Comparison of ENCODE assay signal across 31 cellular contexts in the genomic region with DNA sequence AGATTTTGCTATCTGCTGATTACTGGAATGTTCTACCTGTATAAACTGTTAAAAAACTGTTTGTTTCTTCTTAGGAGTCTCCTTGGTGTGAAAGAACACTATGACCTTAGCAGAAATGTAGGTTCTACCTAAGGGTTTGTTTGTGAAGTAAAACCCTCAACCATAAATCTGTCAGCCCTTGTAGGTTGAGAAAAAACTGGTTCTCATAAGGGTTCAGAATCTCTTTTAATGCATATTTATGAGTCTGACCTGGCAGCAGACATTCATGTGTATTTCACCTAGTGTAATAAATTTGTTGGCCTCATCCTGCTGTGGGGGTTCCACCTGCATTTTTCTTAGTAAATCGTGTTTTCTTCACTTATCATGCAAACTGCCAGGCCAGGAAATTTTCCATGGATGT.
"Had no signal": no experiment of that assay in that cellular context is flagged by ENCODE, and none has a peak within 500 bp of the region (broad histone marks: within the 10 kb centered on the region; RNA-seq: fewer than 3 reads in every experiment).

No MANE protein-coding gene starts in this region.

- DNase-seq: activated CD4-positive, alpha-beta memory T cell treated with anti-CD3 and anti-CD28 coated beads for 36 hours; activated CD4-positive, alpha-beta T cell treated with anti-CD3 and anti-CD28 coated beads for 36 hours; activated CD4-positive, alpha-beta T cell treated with anti-CD3 and anti-CD28 coated beads, Interleukin-2, amount 10 ng/mL, durations not matched to agents 24 days and 14 days; activated CD4-positive, CD25-positive, alpha-beta regulatory T cell; activated CD4-positive, CD25-positive, alpha-beta regulatory T cell treated with anti-CD3 and anti-CD28 coated beads, Interleukin-2, amount 50 U/mL, for 72 hours; activated CD8-positive, alpha-beta memory T cell treated with anti-CD3 and anti-CD28 coated beads, Interleukin-2, amount 10 ng/mL, durations not matched to agents 7 days and 5 days; activated CD8-positive, alpha-beta memory T cell treated with anti-CD3 and anti-CD28 coated beads, Interleukin-2, amount 50 U/mL, for 4 hours; activated CD8-positive, alpha-beta T cell treated with anti-CD3 and anti-CD28 coated beads, Interleukin-2, amount 10 ng/mL, durations not matched to agents 7 days and 5 days; activated gamma-delta T cell; activated naive CD4-positive, alpha-beta T cell; activated naive CD4-positive, alpha-beta T cell treated with anti-CD3 and anti-CD28 coated beads, Interleukin-2, amount 10 ng/mL, durations not matched to agents 7 days and 5 days; activated naive CD8-positive, alpha-beta T cell treated with anti-CD3 and anti-CD28 coated beads, Interleukin-2, amount 10 ng/mL, durations not matched to agents 7 days and 5 days; activated T-cell treated with anti-CD3 and anti-CD28 coated beads, Interleukin-2, amount 50 U/mL, for 24 hours; activated T-cell treated with anti-CD3 and anti-CD28 coated beads, Interleukin-2, amount 50 U/mL, for 72 hours; amniotic stem cell; anterior cingulate cortex; brain microvascular endothelial cell; dorsolateral prefrontal cortex; effector memory CD8-positive, alpha-beta T cell; esophagus squamous epithelium; foreskin melanocyte; SW 1271; T-cell; T-helper 9 cell had no signal

- H3K4me1 Mint-ChIP-seq: activated CD4-positive, alpha-beta T cell treated with anti-CD3 and anti-CD28 coated beads for 36 hours; activated CD4-positive, alpha-beta T cell treated with anti-CD3 and anti-CD28 coated beads, Interleukin-2, amount 10 ng/mL, durations not matched to agents 24 days and 14 days; activated CD8-positive, alpha-beta memory T cell treated with anti-CD3 and anti-CD28 coated beads, Interleukin-2, amount 10 ng/mL, durations not matched to agents 7 days and 5 days; activated naive CD4-positive, alpha-beta T cell treated with anti-CD3 and anti-CD28 coated beads, Interleukin-2, amount 10 ng/mL, durations not matched to agents 7 days and 5 days; activated naive CD8-positive, alpha-beta T cell treated with anti-CD3 and anti-CD28 coated beads, Interleukin-2, amount 10 ng/mL, durations not matched to agents 7 days and 5 days; central memory CD8-positive, alpha-beta T cell; T-cell had no signal

- H3K27ac ChIP-seq: brain microvascular endothelial cell, coronary artery, dorsolateral prefrontal cortex, epithelial cell of prostate, esophagus squamous epithelium, gastroesophageal sphincter had no signal

- H3K4me3 ChIP-seq: coronary artery, dorsolateral prefrontal cortex, esophagus squamous epithelium, gastroesophageal sphincter had no signal

- H3K27me3 ChIP-seq: brain microvascular endothelial cell, esophagus squamous epithelium, gastroesophageal sphincter had no signal

- H3K36me3 Mint-ChIP-seq: activated CD4-positive, alpha-beta memory T cell treated with anti-CD3 and anti-CD28 coated beads for 36 hours; activated CD8-positive, alpha-beta memory T cell treated with anti-CD3 and anti-CD28 coated beads, Interleukin-2, amount 10 ng/mL, durations not matched to agents 7 days and 5 days; activated naive CD4-positive, alpha-beta T cell treated with anti-CD3 and anti-CD28 coated beads, Interleukin-2, amount 10 ng/mL, durations not matched to agents 7 days and 5 days; activated naive CD4-positive, alpha-beta T cell treated with anti-CD3 and anti-CD28 coated beads, Interleukin-2, amount 50 U/mL, for 72 hours; activated naive CD8-positive, alpha-beta T cell treated with anti-CD3 and anti-CD28 coated beads, Interleukin-2, amount 10 ng/mL, durations not matched to agents 7 days and 5 days; T-cell had no signal

- ATAC-seq: activated CD4-positive, alpha-beta T cell treated with anti-CD3 and anti-CD28 coated beads for 36 hours; activated CD8-positive, alpha-beta memory T cell treated with anti-CD3 and anti-CD28 coated beads, Interleukin-2, amount 10 ng/mL, durations not matched to agents 7 days and 5 days; activated CD8-positive, alpha-beta T cell treated with anti-CD3 and anti-CD28 coated beads, Interleukin-2, amount 10 ng/mL, durations not matched to agents 7 days and 5 days; activated naive CD4-positive, alpha-beta T cell treated with anti-CD3 and anti-CD28 coated beads, Interleukin-2, amount 50 U/mL, for 72 hours; activated T-cell treated with anti-CD3 and anti-CD28 coated beads, Interleukin-2, amount 50 U/mL, for 72 hours; effector memory CD8-positive, alpha-beta T cell; gastroesophageal sphincter; T-cell had no signal

- H3K27ac Mint-ChIP-seq: activated CD4-positive, alpha-beta memory T cell treated with anti-CD3 and anti-CD28 coated beads for 36 hours; activated CD4-positive, alpha-beta T cell treated with anti-CD3 and anti-CD28 coated beads for 36 hours; activated CD4-positive, alpha-beta T cell treated with anti-CD3 and anti-CD28 coated beads, Interleukin-2, amount 10 ng/mL, durations not matched to agents 24 days and 14 days; activated CD8-positive, alpha-beta memory T cell treated with anti-CD3 and anti-CD28 coated beads, Interleukin-2, amount 10 ng/mL, durations not matched to agents 7 days and 5 days; activated CD8-positive, alpha-beta T cell treated with anti-CD3 and anti-CD28 coated beads, Interleukin-2, amount 10 ng/mL, durations not matched to agents 7 days and 5 days; activated naive CD4-positive, alpha-beta T cell treated with anti-CD3 and anti-CD28 coated beads, Interleukin-2, amount 10 ng/mL, durations not matched to agents 7 days and 5 days; activated naive CD4-positive, alpha-beta T cell treated with anti-CD3 and anti-CD28 coated beads, Interleukin-2, amount 50 U/mL, for 72 hours; activated naive CD8-positive, alpha-beta T cell treated with anti-CD3 and anti-CD28 coated beads, Interleukin-2, amount 10 ng/mL, durations not matched to agents 7 days and 5 days; activated T-cell treated with anti-CD3 and anti-CD28 coated beads, Interleukin-2, amount 50 U/mL, for 24 hours; activated T-cell treated with anti-CD3 and anti-CD28 coated beads, Interleukin-2, amount 50 U/mL, for 72 hours; dendritic cell treated with granulocyte-macrophage colony-stimulating factor and Interleukin-4, amounts not matched to agents 40 ng/mL and 50 ng/mL, for 4 days; effector memory CD8-positive, alpha-beta T cell; T-cell; T-helper 1 cell treated with Interleukin-12 subunit alpha and Interleukin-12 subunit beta and Interleukin-4 antibody, amounts not matched to agents 30 μg/mL and 1 μg/mL, for 36 hours had no signal

- H3K9me3 ChIP-seq: esophagus squamous epithelium, gastroesophageal sphincter had no signal

- H3K4me3 Mint-ChIP-seq: activated CD4-positive, alpha-beta memory T cell treated with anti-CD3 and anti-CD28 coated beads for 36 hours; activated CD4-positive, alpha-beta T cell treated with anti-CD3 and anti-CD28 coated beads for 36 hours; activated CD4-positive, alpha-beta T cell treated with anti-CD3 and anti-CD28 coated beads, Interleukin-2, amount 10 ng/mL, durations not matched to agents 24 days and 14 days; activated CD8-positive, alpha-beta memory T cell treated with anti-CD3 and anti-CD28 coated beads, Interleukin-2, amount 10 ng/mL, durations not matched to agents 7 days and 5 days; activated CD8-positive, alpha-beta T cell treated with anti-CD3 and anti-CD28 coated beads, Interleukin-2, amount 10 ng/mL, durations not matched to agents 7 days and 5 days; activated naive CD4-positive, alpha-beta T cell treated with anti-CD3 and anti-CD28 coated beads, Interleukin-2, amount 10 ng/mL, durations not matched to agents 7 days and 5 days; activated naive CD8-positive, alpha-beta T cell treated with anti-CD3 and anti-CD28 coated beads, Interleukin-2, amount 10 ng/mL, durations not matched to agents 7 days and 5 days; activated T-cell treated with anti-CD3 and anti-CD28 coated beads, Interleukin-2, amount 50 U/mL, for 24 hours; activated T-cell treated with anti-CD3 and anti-CD28 coated beads, Interleukin-2, amount 50 U/mL, for 72 hours; central memory CD8-positive, alpha-beta T cell; dendritic cell treated with granulocyte-macrophage colony-stimulating factor and Interleukin-4, amounts not matched to agents 40 ng/mL and 50 ng/mL, for 4 days; effector memory CD8-positive, alpha-beta T cell; T-cell; T-helper 1 cell treated with Interleukin-12 subunit alpha and Interleukin-12 subunit beta and Interleukin-4 antibody, amounts not matched to agents 30 μg/mL and 1 μg/mL, for 36 hours had no signal

- H3K27me3 Mint-ChIP-seq: activated CD4-positive, alpha-beta memory T cell treated with anti-CD3 and anti-CD28 coated beads for 36 hours; activated CD4-positive, alpha-beta T cell treated with anti-CD3 and anti-CD28 coated beads for 36 hours; activated CD4-positive, alpha-beta T cell treated with anti-CD3 and anti-CD28 coated beads, Interleukin-2, amount 10 ng/mL, durations not matched to agents 24 days and 14 days; activated CD8-positive, alpha-beta memory T cell treated with anti-CD3 and anti-CD28 coated beads, Interleukin-2, amount 10 ng/mL, durations not matched to agents 7 days and 5 days; activated naive CD4-positive, alpha-beta T cell treated with anti-CD3 and anti-CD28 coated beads, Interleukin-2, amount 10 ng/mL, durations not matched to agents 7 days and 5 days; activated naive CD8-positive, alpha-beta T cell treated with anti-CD3 and anti-CD28 coated beads, Interleukin-2, amount 10 ng/mL, durations not matched to agents 7 days and 5 days; central memory CD8-positive, alpha-beta T cell; dendritic cell treated with granulocyte-macrophage colony-stimulating factor and Interleukin-4, amounts not matched to agents 40 ng/mL and 50 ng/mL, for 4 days; effector memory CD8-positive, alpha-beta T cell; T-cell had no signal

- H3K4me1 ChIP-seq: esophagus squamous epithelium, gastroesophageal sphincter had no signal

- H3K9me3 Mint-ChIP-seq: activated CD4-positive, alpha-beta memory T cell treated with anti-CD3 and anti-CD28 coated beads for 36 hours; activated CD4-positive, alpha-beta T cell treated with anti-CD3 and anti-CD28 coated beads, Interleukin-2, amount 10 ng/mL, durations not matched to agents 24 days and 14 days; activated naive CD4-positive, alpha-beta T cell treated with anti-CD3 and anti-CD28 coated beads, Interleukin-2, amount 10 ng/mL, durations not matched to agents 7 days and 5 days; activated naive CD4-positive, alpha-beta T cell treated with anti-CD3 and anti-CD28 coated beads, Interleukin-2, amount 50 U/mL, for 72 hours; activated naive CD8-positive, alpha-beta T cell treated with anti-CD3 and anti-CD28 coated beads, Interleukin-2, amount 10 ng/mL, durations not matched to agents 7 days and 5 days; activated T-cell treated with anti-CD3 and anti-CD28 coated beads, Interleukin-2, amount 50 U/mL, for 24 hours; central memory CD8-positive, alpha-beta T cell; dendritic cell treated with granulocyte-macrophage colony-stimulating factor and Interleukin-4, amounts not matched to agents 40 ng/mL and 50 ng/mL, for 4 days; T-helper 1 cell treated with Interleukin-12 subunit alpha and Interleukin-12 subunit beta and Interleukin-4 antibody, amounts not matched to agents 30 μg/mL and 1 μg/mL, for 36 hours had no signal

- H3K36me3 ChIP-seq: brain microvascular endothelial cell, esophagus squamous epithelium, gastroesophageal sphincter had no signal
